Comparison of ENCODE assay signal across 21 cellular contexts in the genomic region with DNA sequence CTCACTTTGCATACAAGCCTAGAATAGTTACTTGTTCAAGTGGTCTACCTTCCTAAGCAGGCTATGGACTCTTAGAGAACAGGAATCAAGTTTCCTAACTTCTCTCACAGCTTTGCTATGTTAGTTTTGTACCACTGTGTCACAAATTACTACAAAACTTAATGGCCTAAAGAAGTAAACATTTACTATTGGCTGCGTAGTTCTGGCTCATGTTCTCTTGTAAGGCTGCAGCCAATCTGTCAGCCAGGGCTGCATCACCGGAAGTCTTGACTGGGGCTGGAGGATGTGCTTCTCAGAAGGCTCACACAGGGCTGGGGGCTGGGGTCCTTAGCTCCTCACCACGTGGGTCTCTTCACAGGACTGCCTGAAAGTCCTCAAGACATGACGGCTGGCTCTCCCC. TPM values are rescaled to one million over a fixed set of nuclear protein-coding genes. Genes with fewer than 3 reads are reported as not detected.
"Had no signal": no experiment of that assay in that cellular context is flagged by ENCODE, and none has a peak within 500 bp of the region (broad histone marks: within the 10 kb centered on the region; RNA-seq: fewer than 3 reads in every experiment).

No MANE protein-coding gene starts in this region.

- H3K4me3 ChIP-seq: coronary artery, esophagus muscularis mucosa, lung, ovary, right atrium auricular region, stomach had no signal

- H3K27me3 Mint-ChIP-seq: naive thymus-derived CD4-positive, alpha-beta T cell had no signal

- H3K27ac ChIP-seq: coronary artery, epithelial cell of prostate, esophagus muscularis mucosa, ovary, right atrium auricular region, stomach had no signal

- H3K27me3 ChIP-seq: esophagus muscularis mucosa, ovary, right atrium auricular region, stomach had no signal

- H3K9me3 ChIP-seq: esophagus muscularis mucosa, ovary, right atrium auricular region, stomach had no signal

- H3K36me3 ChIP-seq: ovary, right atrium auricular region had no signal

- ATAC-seq: left colon; naive thymus-derived CD4-positive, alpha-beta T cell had no signal

- DNase-seq: central memory CD4-positive, alpha-beta T cell; effector memory CD4-positive, alpha-beta T cell; left colon; mesendoderm; naive thymus-derived CD4-positive, alpha-beta T cell; nucleus accumbens; ovary; small intestine; stimulated activated CD4-positive, alpha-beta T cell treated with anti-CD3 and anti-CD28 coated beads, Interleukin-12 subunit alpha, Interleukin-12 subunit beta, amount 100 ng/mL, for 4 hours; stimulated activated naive CD4-positive, alpha-beta T cell; stomach; substantia nigra; trophoblast cell had no signal

- H3K4me3 Mint-ChIP-seq: naive thymus-derived CD4-positive, alpha-beta T cell had no signal

RNA-seq across cellular contexts. Expression of a gene that starts 47.0 kb away (rescaled TPM):
- total RNA-seq: dermis microvascular lymphatic vessel endothelial cell, kidney epithelial cell had no signal
- polyA plus RNA-seq: naive thymus-derived CD4-positive, alpha-beta T cell; neural cell had no signal
